7 cellular contexts compared by ENCODE assay signal in genomic region chr19:58554494-58555368, GRCh38. TPM values are rescaled to one million over a fixed set of nuclear protein-coding genes. Genes with fewer than 3 reads are reported as not detected.
DNase-seq lines count a peak whose midpoint lies in the region; ATAC-seq and FAIRE-seq lines count a peak whose summit lies in the region.

Gene CHMP2A, minus strand, starts transcription at chr19:58555105. Its CDS starts 893 bp downstream, at chr19:58554212.

- peak within 1 kb of the TSS; percentile 93 for H3K27ac Mint-ChIP-seq in activated CD8-positive, alpha-beta T cell treated with anti-CD3 and anti-CD28 coated beads, Interleukin-2, amount 10 ng/mL, durations not matched to agents 7 days and 5 days

- POLR2A ChIA-PET in activated CD8-positive, alpha-beta T cell treated with anti-CD3 and anti-CD28 coated beads, Interleukin-2, amount 10 ng/mL, durations not matched to agents 7 days and 5 days (lab: Charles Lee) = interaction anchor here (0.8 to 3.5 kb wide), 10 partner anchors 7 to 146 kb away, joined by 3 to 51 read pairs (median 4); partner anchors contain the start of genes TRIM28, ZBTB45, ZNF324 and ZNF584

- no peaks in the 10 kb centered on the region for H3K27me3 ChIP-seq in mononuclear cell (ENCODE audit: insufficient read depth, low read length)

- ATAC-seq in GM19023 (IDR thresholded peaks at IDR 0.05; ENCODE audit: unreplicated experiment) (peak; percentile 27), HG02970 (IDR thresholded peaks at IDR 0.05; ENCODE audit: low FRiP score, unreplicated experiment) (no peak)
- peak; percentile 32 for ATAC-seq in activated CD8-positive, alpha-beta T cell treated with anti-CD3 and anti-CD28 coated beads, Interleukin-2, amount 10 ng/mL, durations not matched to agents 7 days and 5 days

- peak within 1 kb of the TSS; percentile 92 for H3K4me3 ChIP-seq in mononuclear cell (ENCODE audit: low read length)

- peak within 1 kb of the TSS; percentile 85 for H3K4me3 Mint-ChIP-seq in activated CD8-positive, alpha-beta T cell treated with anti-CD3 and anti-CD28 coated beads, Interleukin-2, amount 10 ng/mL, durations not matched to agents 7 days and 5 days

- CTCF ChIA-PET in activated CD8-positive, alpha-beta T cell treated with anti-CD3 and anti-CD28 coated beads, Interleukin-2, amount 10 ng/mL, durations not matched to agents 7 days and 5 days (lab: Charles Lee) = interaction anchor here (0.9 to 4.5 kb wide), 6 partner anchors 11 to 226 kb away, joined by 3 to 49 read pairs (median 10); partner anchors contain the start of genes TRIM28 and ZBTB45

- DNase-seq in HS-5 (ENCODE audit: low read depth) = peak; percentile 45
- peak; percentile 98 for DNase-seq in activated CD8-positive, alpha-beta T cell treated with anti-CD3 and anti-CD28 coated beads, Interleukin-2, amount 10 ng/mL, durations not matched to agents 7 days and 5 days
- peak; percentile 97 to 98 for DNase-seq in stimulated activated CD8-positive, alpha-beta memory T cell treated with anti-CD3 and anti-CD28 coated beads, Interleukin-4, amount 100 ng/mL, for 1 hour (ENCODE audit: low read depth in 2 of 2, low spot score in 1 of 2)

- H3K4me1 ChIP-seq in mononuclear cell (ENCODE audit: insufficient read depth, low read length) = peaks cover 49% of the 10 kb centered on the region

- H3K36me3 Mint-ChIP-seq in activated CD8-positive, alpha-beta T cell treated with anti-CD3 and anti-CD28 coated beads, Interleukin-2, amount 10 ng/mL, durations not matched to agents 7 days and 5 days (ENCODE audit: low read depth) = peaks cover 71% of the 10 kb centered on the region

- H3K27me3 Mint-ChIP-seq in activated CD8-positive, alpha-beta T cell treated with anti-CD3 and anti-CD28 coated beads, Interleukin-2, amount 10 ng/mL, durations not matched to agents 7 days and 5 days (ENCODE audit: low read depth) = no peaks in the 10 kb centered on the region

- peak; percentile 69 for FAIRE-seq in endometrium (lab: Jason Lieb, UNC)

- peaks cover 42% of the 10 kb centered on the region for H3K4me1 Mint-ChIP-seq in activated CD8-positive, alpha-beta T cell treated with anti-CD3 and anti-CD28 coated beads, Interleukin-2, amount 10 ng/mL, durations not matched to agents 7 days and 5 days (ENCODE audit: low read depth)

- no peaks in the 10 kb centered on the region for H3K9me3 Mint-ChIP-seq in activated CD8-positive, alpha-beta T cell treated with anti-CD3 and anti-CD28 coated beads, Interleukin-2, amount 10 ng/mL, durations not matched to agents 7 days and 5 days (ENCODE audit: insufficient read depth)

- H3K9me3 ChIP-seq in mononuclear cell (ENCODE audit: low read depth, low read length) = no peaks in the 10 kb centered on the region

RNA-seq across cellular contexts. Expression of gene CHMP2A, which starts in this region (rescaled TPM):
- 100 to 1,000 TPM; 108 to 114 TPM for total RNA-seq in activated CD8-positive, alpha-beta T cell treated with anti-CD3 and anti-CD28 coated beads, Interleukin-2, amount 10 ng/mL, durations not matched to agents 7 days and 5 days
- total RNA-seq in mononuclear cell = 32.7 TPM

Comparison
In these comparisons a context has a peak if more than half of its experiments do, and no peak if none do; other contexts are left out.
1. DNase-seq: peak in every context shown above with its lines; median percentile 98 in activated CD8-positive, alpha-beta T cell treated with anti-CD3 and anti-CD28 coated beads, Interleukin-2, amount 10 ng/mL, durations not matched to agents 7 days and 5 days; 98 in stimulated activated CD8-positive, alpha-beta memory T cell treated with anti-CD3 and anti-CD28 coated beads, Interleukin-4, amount 100 ng/mL, for 1 hour; 45 in HS-5.